ENCODE assay signal across 9 cellular contexts in the genomic region with DNA sequence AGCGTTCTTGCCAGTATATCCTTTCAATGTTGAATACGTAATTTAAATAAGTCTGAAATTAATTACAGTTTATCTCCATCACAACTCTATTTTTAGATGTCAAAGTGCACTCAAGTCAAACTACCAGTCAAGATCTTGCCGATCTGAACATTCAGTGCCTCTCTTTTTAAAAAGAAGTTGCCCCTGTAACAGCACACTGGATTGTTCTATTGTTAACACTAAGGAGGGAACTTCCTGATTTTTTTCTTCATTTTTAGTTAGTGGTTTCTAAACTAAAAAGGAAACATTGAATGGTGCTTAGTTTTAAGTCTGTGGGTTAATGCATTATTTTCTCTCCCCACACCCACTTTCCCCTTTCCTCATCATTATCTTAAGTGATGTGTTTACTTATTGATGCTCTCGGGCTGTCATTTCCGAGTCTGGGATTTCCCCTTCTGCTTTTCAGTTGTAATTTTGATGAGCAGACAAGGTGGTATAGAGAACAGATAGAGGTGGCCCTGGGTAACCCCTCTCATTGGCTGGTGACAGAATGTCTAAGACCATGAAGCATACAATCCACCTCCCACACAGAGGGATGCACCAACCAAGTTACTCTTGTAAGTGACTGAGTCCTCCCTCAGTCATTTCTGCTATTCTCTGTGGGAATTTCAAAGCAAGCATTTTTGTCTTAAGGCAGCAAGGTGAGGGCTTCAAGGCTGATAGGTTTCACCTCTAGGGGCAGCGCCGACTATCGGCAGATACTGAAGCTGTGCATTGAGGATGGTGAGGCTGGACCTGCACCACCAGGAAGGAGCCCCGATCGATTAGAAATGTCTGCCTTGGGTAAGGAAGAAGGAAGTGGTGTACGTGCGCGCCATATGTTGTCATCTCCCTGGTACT. TPM values are rescaled to one million over a fixed set of nuclear protein-coding genes. Genes with fewer than 3 reads are reported as not detected.
DNase-seq lines count a peak whose midpoint lies in the region; ATAC-seq, FAIRE-seq and TF ChIP-seq lines count a peak whose summit lies in the region.
"Had no signal": no experiment of that assay in that cellular context is flagged by ENCODE, and none has a peak within 500 bp of the region (broad histone marks: within the 10 kb centered on the region; RNA-seq: fewer than 3 reads in every experiment).

No MANE protein-coding gene starts in this region.

- peaks cover 15% of the 10 kb centered on the region for H3K4me1 Mint-ChIP-seq in activated naive CD4-positive, alpha-beta T cell treated with anti-CD3 and anti-CD28 coated beads for 36 hours (ENCODE audit: low read depth)
- peaks cover 24% of the 10 kb centered on the region for H3K4me1 Mint-ChIP-seq in stimulated activated memory B cell treated with anti-CD40 and anti-IgM and Interleukin-4, amounts not matched to agents 10 μg/mL and 1 μg/mL and 100 μg/mL, for 72 hours

- no peak overlapping the region for H3K27ac Mint-ChIP-seq in activated naive CD4-positive, alpha-beta T cell treated with anti-CD3 and anti-CD28 coated beads for 36 hours
- H3K27ac Mint-ChIP-seq in stimulated activated memory B cell treated with anti-CD40 and anti-IgM and Interleukin-4, amounts not matched to agents 10 μg/mL and 1 μg/mL and 100 μg/mL, for 72 hours, result peak overlapping the region; percentile 13

- no peaks in the 10 kb centered on the region for H3K9me1 ChIP-seq in endothelial cell of umbilical vein (replicated peaks; ENCODE audit: control insufficient read depth, extremely low read depth, insufficient read depth, low read length)

- TF ChIP-seq EP300 in tibial nerve (IDR thresholded peaks at IDR 0.05), result no peak

- dilution Hi-C loops in endothelial cell of umbilical vein (cut with MboI; ENCODE audit: extremely low pct_ligation_motif_present, low sequenced_read_pairs), result no loop called here

- CTCF ChIA-PET in activated naive CD4-positive, alpha-beta T cell treated with anti-CD3 and anti-CD28 coated beads for 36 hours (lab: Charles Lee), result interaction anchor here (0.9 kb wide), 1 partner anchor 39 kb away, joined by 3 read pairs; no protein-coding TSS in a partner anchor
- CTCF ChIA-PET in endothelial cell of umbilical vein (lab: Charles Lee), result interaction anchor here (1.2 kb wide), 1 partner anchor 12 kb away, joined by 6 read pairs; no protein-coding TSS in a partner anchor
- CTCF ChIA-PET in HEK293T (lab: Yijun Ruan, JAX), result no interaction called here

- H3K27me3 ChIP-seq in endothelial cell of umbilical vein (ENCODE audit: control insufficient read depth in 2 of 2, insufficient read depth in 2 of 2, low read length in 2 of 2) (no peaks in the 10 kb centered on the region), tibial nerve (no peaks in the 10 kb centered on the region)
- H3K27me3 ChIP-seq: transverse colon had no signal

- peaks cover 17% of the 10 kb centered on the region for H3K27me3 Mint-ChIP-seq in activated naive CD4-positive, alpha-beta T cell treated with anti-CD3 and anti-CD28 coated beads for 36 hours (ENCODE audit: low read depth)
- no peaks in the 10 kb centered on the region for H3K27me3 Mint-ChIP-seq in stimulated activated memory B cell treated with anti-CD40 and anti-IgM and Interleukin-4, amounts not matched to agents 10 μg/mL and 1 μg/mL and 100 μg/mL, for 72 hours

- H4K20me1 ChIP-seq in endothelial cell of umbilical vein (replicated peaks; ENCODE audit: control insufficient read depth, extremely low read depth, insufficient read depth, low read length), result no peaks in the 10 kb centered on the region

- TF ChIP-seq CTCF in endothelial cell of umbilical vein (IDR thresholded peaks at IDR 0.05; ENCODE audit: extremely low read depth in 1 of 2, insufficient read depth in 1 of 2, low read depth in 1 of 2, low read length in 2 of 2) (peak; percentile 5 to 9), tibial nerve (IDR thresholded peaks at IDR 0.05) (no peak)

- no peak for FAIRE-seq in endothelial cell of umbilical vein (lab: Jason Lieb, UNC)

- DNase-seq in activated naive CD4-positive, alpha-beta T cell treated with anti-CD3 and anti-CD28 coated beads for 36 hours, result peak; percentile 62
- DNase-seq in activated naive CD4-positive, alpha-beta T cell (lab: John Stamatoyannopoulos, UW), result no peak
- DNase-seq in endothelial cell of umbilical vein (ENCODE audit: low read depth, low spot score) (no peak), tibial nerve (ENCODE audit: low spot score in 2 of 2) (no peak), NCI-H1105 treated with DMSO at 0.1 percent for 48 hours (lab: John Stamatoyannopoulos, UW) (no peak), HEK293T (ENCODE audit: extremely low spot score) (no peak)
- DNase-seq: transverse colon had no signal

- no peak overlapping the region for H3K4me3 Mint-ChIP-seq in activated naive CD4-positive, alpha-beta T cell treated with anti-CD3 and anti-CD28 coated beads for 36 hours
- peak overlapping the region; percentile 8 for H3K4me3 Mint-ChIP-seq in stimulated activated memory B cell treated with anti-CD40 and anti-IgM and Interleukin-4, amounts not matched to agents 10 μg/mL and 1 μg/mL and 100 μg/mL, for 72 hours

- H3K79me2 ChIP-seq in endothelial cell of umbilical vein (ENCODE audit: control insufficient read depth, insufficient read depth, low read length), result no peaks in the 10 kb centered on the region

- no peak overlapping the region for H2AFZ ChIP-seq in endothelial cell of umbilical vein (ENCODE audit: low read depth, low read length)

- no TSS peak for BruUV-seq in endothelial cell of umbilical vein (replicated peaks; lab: Mats Ljungman, UMichigan)

- H3K9me3 ChIP-seq in endothelial cell of umbilical vein (replicated peaks; ENCODE audit: control insufficient read depth, insufficient read depth, low read length) (no peaks in the 10 kb centered on the region), tibial nerve (no peaks in the 10 kb centered on the region)
- H3K9me3 ChIP-seq: transverse colon had no signal

- no peak for TF ChIP-seq POLR2A in endothelial cell of umbilical vein (IDR thresholded peaks at IDR 0.05; ENCODE audit: low read depth, low read length)
- no peak for TF ChIP-seq POLR2A in tibial nerve (IDR thresholded peaks at IDR 0.05)

- H3K36me3 ChIP-seq in endothelial cell of umbilical vein (ENCODE audit: control insufficient read depth in 2 of 2, extremely low read depth in 1 of 2, insufficient read depth in 2 of 2, low read length in 2 of 2) (no peaks in the 10 kb centered on the region), tibial nerve (no peaks in the 10 kb centered on the region)
- H3K36me3 ChIP-seq: transverse colon had no signal

- no peak overlapping the region for H3K4me3 ChIP-seq in endothelial cell of umbilical vein (replicated peaks in 1 of 3; ENCODE audit: insufficient read depth in 1 of 3, low read depth in 1 of 3, low read length in 3 of 3)
- no peak overlapping the region for H3K4me3 ChIP-seq in tibial nerve
- H3K4me3 ChIP-seq: transverse colon had no signal

- H3K9me3 Mint-ChIP-seq in activated naive CD4-positive, alpha-beta T cell treated with anti-CD3 and anti-CD28 coated beads for 36 hours, result peaks cover 2% of the 10 kb centered on the region
- H3K9me3 Mint-ChIP-seq in stimulated activated memory B cell treated with anti-CD40 and anti-IgM and Interleukin-4, amounts not matched to agents 10 μg/mL and 1 μg/mL and 100 μg/mL, for 72 hours, result peaks cover 7% of the 10 kb centered on the region

- no peaks in the 10 kb centered on the region for H3K36me3 Mint-ChIP-seq in activated naive CD4-positive, alpha-beta T cell treated with anti-CD3 and anti-CD28 coated beads for 36 hours (ENCODE audit: low read depth)
- no peaks in the 10 kb centered on the region for H3K36me3 Mint-ChIP-seq in stimulated activated memory B cell treated with anti-CD40 and anti-IgM and Interleukin-4, amounts not matched to agents 10 μg/mL and 1 μg/mL and 100 μg/mL, for 72 hours

- H3K9ac ChIP-seq in endothelial cell of umbilical vein (replicated peaks; ENCODE audit: extremely low read depth, insufficient read depth, low read length), result no peak overlapping the region

- 80 to 82% methylated on average over 13 of the region's 13 CpGs for WGBS in tibial nerve, 2 donors

- H3K4me2 ChIP-seq in endothelial cell of umbilical vein (ENCODE audit: insufficient read depth, low read length), result no peak overlapping the region

- H3K27ac ChIP-seq in endothelial cell of umbilical vein (ENCODE audit: insufficient read depth, low read depth, low read length) (no peak overlapping the region), tibial nerve (no peak overlapping the region)
- H3K27ac ChIP-seq: transverse colon had no signal

- intact Hi-C loops in activated naive CD4-positive, alpha-beta T cell treated with anti-CD3 and anti-CD28 coated beads for 36 hours (cut with micrococcal nuclease), result loop anchor here (2.0 to 5.0 kb wide), 2 partner anchors 41 to 93 kb away; no protein-coding TSS in a partner anchor
- intact Hi-C loops in endothelial cell of umbilical vein (cut with micrococcal nuclease), result no loop called here

- POLR2A ChIA-PET in endothelial cell of umbilical vein (lab: Charles Lee) (no interaction called here), HEK293T (lab: Yijun Ruan, JAX) (no interaction called here)

- ATAC-seq in SK-N-SH treated with all-trans-retinoic acid at 6 μM for 48 hours, result 0 out of 3 replicates have a peak, but pooled peaks have one; percentile 35
- peak; percentile 93 for ATAC-seq in stimulated activated memory B cell treated with anti-CD40 and anti-IgM and Interleukin-4, amounts not matched to agents 10 μg/mL and 1 μg/mL and 100 μg/mL, for 72 hours

- H3K4me1 ChIP-seq in endothelial cell of umbilical vein (ENCODE audit: control insufficient read depth, extremely low read depth, insufficient read depth, low read length), result no peaks in the 10 kb centered on the region
- no peaks in the 10 kb centered on the region for H3K4me1 ChIP-seq in tibial nerve
- H3K4me1 ChIP-seq: transverse colon had no signal

TF ChIP-seq in SK-N-SH treated with all-trans-retinoic acid at 6 μM for 48 hours, 23 proteins besides CTCF, POLR2A, EP300 and RAD21 (continues in another document):
- no peak for TF ChIP-seq RARB (CRISPR knock-in tag; IDR thresholded peaks at IDR 0.05)

TF ChIP-seq in endothelial cell of umbilical vein, 7 proteins besides CTCF, POLR2A, EP300 and RAD21 (continues in another document):
- TF ChIP-seq JUN (IDR thresholded peaks at IDR 0.05; ENCODE audit: borderline replicate concordance, insufficient read depth, insufficient read length, low read depth), result no peak

RNA-seq across cellular contexts. Expression of gene CHN2, which starts 49.4 kb away (rescaled TPM):
- total RNA-seq in activated naive CD4-positive, alpha-beta T cell treated with anti-CD3 and anti-CD28 coated beads for 36 hours, result not detected
- total RNA-seq in endothelial cell of umbilical vein (3.2 and 5.0 TPM in 2 replicates), tibial nerve (10 to 100 TPM in 1 of 4 donors, 1 to 10 TPM in 3; 3.9 to 12.6 (median 7.0) TPM)
- 0.56 and 1.4 TPM in 2 replicates for polyA plus RNA-seq in endothelial cell of umbilical vein
- 0.92 TPM in 2 replicates for polyA plus RNA-seq in endothelial cell of umbilical vein (2011; cell fraction: cytosol; rRNA removed)
- polyA plus RNA-seq in endothelial cell of umbilical vein (2011; cell fraction: nucleus; rRNA removed), result 1.8 and 1.9 TPM in 2 replicates
- polyA plus RNA-seq in endothelial cell of umbilical vein (2012), result 0.91 and 0.99 TPM in 2 replicates
- 3.3 and 6.3 TPM in 2 replicates for polyA minus RNA-seq in endothelial cell of umbilical vein
- 1.9 TPM for polyA minus RNA-seq in endothelial cell of umbilical vein (2011; cell fraction: cytosol; rRNA and poly(A)+ RNA removed)
- polyA minus RNA-seq in endothelial cell of umbilical vein (2011; cell fraction: nucleus; rRNA and poly(A)+ RNA removed), result 5.4 and 5.6 TPM in 2 replicates

Comparison
In these comparisons a context has a peak if more than half of its experiments do, and no peak if none do; other contexts are left out.
1. CTCF ChIP-seq: peak in endothelial cell of umbilical vein (2 of 2); none in tibial nerve (0 of 5).